ENCODE assay signal across 30 cellular contexts in the genomic region with DNA sequence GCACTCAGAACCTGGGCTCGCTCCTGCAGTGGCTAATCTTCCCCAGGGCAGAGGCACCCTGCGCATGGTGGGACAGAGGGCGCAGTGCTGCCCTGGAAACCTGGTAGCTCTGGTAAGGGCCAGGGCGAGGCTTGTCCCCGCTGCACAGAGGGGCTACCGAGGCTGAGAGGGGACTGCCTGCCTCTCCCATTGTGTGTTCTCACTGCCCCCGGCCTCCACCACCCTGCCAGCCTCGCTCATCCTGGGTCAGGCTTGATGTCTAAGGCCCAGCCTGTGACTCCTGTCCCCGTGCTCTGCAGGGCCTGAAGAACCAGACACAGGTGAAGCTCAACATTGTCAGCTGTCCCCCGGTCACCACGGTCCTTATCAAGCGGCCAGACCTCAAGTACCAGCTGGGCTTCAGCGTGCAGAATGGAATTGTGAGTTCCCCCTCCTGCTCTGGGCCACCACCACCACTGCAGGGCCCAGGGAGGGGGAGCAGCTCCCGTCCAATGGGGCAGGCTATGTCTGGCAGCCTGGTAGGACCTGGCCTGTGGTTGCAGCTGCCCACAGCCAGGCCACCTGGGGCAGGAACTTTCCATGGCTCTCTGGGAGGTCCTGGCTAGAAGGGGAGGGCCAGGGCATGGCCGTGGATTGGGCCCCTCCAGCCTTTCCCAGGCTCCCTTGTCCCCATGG.
"Had no signal": no experiment of that assay in that cellular context is flagged by ENCODE, and none has a peak within 500 bp of the region (broad histone marks: within the 10 kb centered on the region; RNA-seq: fewer than 3 reads in every experiment).

No MANE protein-coding gene starts in this region.

- H3K27me3 ChIP-seq: colonic mucosa, hepatocyte, thyroid gland, vagina had no signal

- H2AFZ ChIP-seq: hepatocyte, parathyroid adenoma had no signal

- H3K36me3 ChIP-seq: colonic mucosa, gastrocnemius medialis, neutrophil, stomach, thyroid gland, vagina had no signal

- H3K9ac ChIP-seq: parathyroid adenoma had no signal

- H3K27ac Mint-ChIP-seq: dendritic cell treated with granulocyte-macrophage colony-stimulating factor and Interleukin-4, amounts not matched to agents 40 ng/mL and 50 ng/mL, for 4 days; endodermal cell; mesothelial cell of epicardium; nephron progenitor cell; progenitor cell of endocrine pancreas had no signal

- H3K4me1 Mint-ChIP-seq: mesothelial cell of epicardium had no signal

- H3K4me3 Mint-ChIP-seq: dendritic cell treated with granulocyte-macrophage colony-stimulating factor and Interleukin-4, amounts not matched to agents 40 ng/mL and 50 ng/mL, for 4 days; endodermal cell; mesothelial cell of epicardium; nephron progenitor cell had no signal

- H3K36me3 Mint-ChIP-seq: naive B cell had no signal

- H3K4me2 ChIP-seq: hepatocyte, smooth muscle cell had no signal

- H3K9me3 Mint-ChIP-seq: dendritic cell treated with granulocyte-macrophage colony-stimulating factor and Interleukin-4, amounts not matched to agents 40 ng/mL and 50 ng/mL, for 4 days; endodermal cell; mesothelial cell of epicardium; naive B cell; nephron progenitor cell had no signal

- H3K27me3 Mint-ChIP-seq: progenitor cell of endocrine pancreas had no signal

- H3K9me3 ChIP-seq: colonic mucosa, gastrocnemius medialis, mucosa of descending colon, neutrophil, stomach, thyroid gland, vagina had no signal

- DNase-seq: colonic mucosa; effector CD8-positive, alpha-beta T cell; endodermal cell; foreskin fibroblast; gastrocnemius medialis; head of caudate nucleus; left colon; mesenchymal stem cell; naive B cell; nephron progenitor cell; stimulated activated CD4-positive, alpha-beta T cell treated with anti-CD3 and anti-CD28 coated beads, Interleukin-12 subunit alpha, Interleukin-12 subunit beta, amount 100 ng/mL, for 4 hours; stimulated activated CD4-positive, alpha-beta T cell treated with anti-CD3 and anti-CD28 coated beads, Interleukin-1b, Interleukin-23, amount 100 ng/mL, for 48 hours; stimulated activated CD4-positive, alpha-beta T cell treated with anti-CD3 and anti-CD28 coated beads, Interleukin-4, amount 100 ng/mL, for 1 hour; stimulated activated CD8-positive, alpha-beta memory T cell treated with anti-CD3 and anti-CD28 coated beads, Interleukin-4, amount 100 ng/mL, for 48 hours; stimulated activated naive CD4-positive, alpha-beta T cell treated with Interleukin-2 at 50 U/mL for 16 hours; stomach; thyroid gland; trophoblast cell had no signal

- H3K4me1 ChIP-seq: colonic mucosa, gastrocnemius medialis, parathyroid adenoma had no signal

- ATAC-seq: esophagus mucosa, gastrocnemius medialis, left colon, mucosa of descending colon, sciatic nerve had no signal

- H3K27ac ChIP-seq: colonic mucosa, epithelial cell of prostate, gastrocnemius medialis, hepatocyte, neutrophil, parathyroid adenoma, stomach, thyroid gland, vagina had no signal

- H3K4me3 ChIP-seq: colonic mucosa, gastrocnemius medialis, hepatocyte, mucosa of descending colon, smooth muscle cell, stomach, thyroid gland, vagina had no signal
